In genomic region chr1:27598288-27598687, GRCh38 we compare ENCODE assay signal across 9 cellular contexts. TPM values are rescaled to one million over a fixed set of nuclear protein-coding genes. Genes with fewer than 3 reads are reported as not detected.
DNase-seq lines count a peak whose midpoint lies in the region; ATAC-seq, FAIRE-seq and TF ChIP-seq lines count a peak whose summit lies in the region.
"Had no signal": no experiment of that assay in that cellular context is flagged by ENCODE, and none has a peak within 500 bp of the region (broad histone marks: within the 10 kb centered on the region; RNA-seq: fewer than 3 reads in every experiment).

No MANE protein-coding gene starts in this region.

- H3K27ac Mint-ChIP-seq in astrocyte (ENCODE audit: unreplicated experiment), result no peak overlapping the region

- H3K4me3 Mint-ChIP-seq in astrocyte (ENCODE audit: unreplicated experiment), result peak overlapping the region; percentile 94

- H3K27me3 ChIP-seq in astrocyte (ENCODE audit: insufficient read depth, low read length), result no peaks in the 10 kb centered on the region

- H3K27ac ChIP-seq in KOPT-K1 (ENCODE audit: low read depth, low read length, poor library complexity, severe bottlenecking) (peak overlapping the region; percentile 71), astrocyte (ENCODE audit: low read depth, low read length) (no peak overlapping the region), temporal lobe (ENCODE audit: low read depth, low read length) (peak overlapping the region; percentile 78)
- H3K27ac ChIP-seq: PC-9 had no signal

- no peak for ATAC-seq in omental fat pad (ENCODE audit: low FRiP score)
- ATAC-seq in left colon, result no peak

- no peak overlapping the region for H2AFZ ChIP-seq in astrocyte (ENCODE audit: low read depth, low read length)
- H2AFZ ChIP-seq: PC-9 had no signal

- H3K4me3 ChIP-seq in astrocyte (ENCODE audit: insufficient read depth, low read depth, low read length), result no peak overlapping the region
- H3K4me3 ChIP-seq: PC-9 had no signal

- peak overlapping the region; percentile 97 for H3K4me2 ChIP-seq in astrocyte (ENCODE audit: low read length)
- H3K4me2 ChIP-seq: PC-9 had no signal

- FAIRE-seq in astrocyte (lab: Jason Lieb, UNC), result no peak

- intact Hi-C loops in left colon (cut with DNase I, micrococcal nuclease), result no loop called here

- H3K4me1 Mint-ChIP-seq in astrocyte (ENCODE audit: low read depth, unreplicated experiment), result peaks cover 22% of the 10 kb centered on the region

- H4K20me1 ChIP-seq in astrocyte (ENCODE audit: insufficient read depth, low read length), result peaks cover 95% of the 10 kb centered on the region

- peaks cover 81% of the 10 kb centered on the region for H3K4me1 ChIP-seq in astrocyte (ENCODE audit: insufficient read depth, low read length)

- H3K36me3 Mint-ChIP-seq in astrocyte (ENCODE audit: low read depth, unreplicated experiment), result no peaks in the 10 kb centered on the region

- peaks cover 98% of the 10 kb centered on the region for H3K79me2 ChIP-seq in astrocyte (ENCODE audit: insufficient read depth, low read length)

- H3K9me3 Mint-ChIP-seq in astrocyte (ENCODE audit: unreplicated experiment), result no peaks in the 10 kb centered on the region

- TF ChIP-seq CTCF in astrocyte (IDR thresholded peaks at IDR 0.05; ENCODE audit: insufficient read depth, low read depth, low read length), result no peak
- no peak for TF ChIP-seq CTCF in omental fat pad (IDR thresholded peaks at IDR 0.05)

- H3K9me3 ChIP-seq in KOPT-K1 (ENCODE audit: insufficient read depth, low read length, poor library complexity, severe bottlenecking) (no peaks in the 10 kb centered on the region), astrocyte (ENCODE audit: insufficient read depth, low read depth, low read length) (no peaks in the 10 kb centered on the region)

- H3K36me3 ChIP-seq in KOPT-K1 (ENCODE audit: insufficient read depth, low read length), result no peaks in the 10 kb centered on the region; the same call in 1 of the 2 replicates
- H3K36me3 ChIP-seq in astrocyte (ENCODE audit: insufficient read depth, low read length), result no peaks in the 10 kb centered on the region

- no peaks in the 10 kb centered on the region for H3K27me3 Mint-ChIP-seq in astrocyte (ENCODE audit: low read depth, unreplicated experiment)

- H3K9ac ChIP-seq in astrocyte (ENCODE audit: low read length), result peak overlapping the region; percentile 20

- DNase-seq in astrocyte (ENCODE audit: low read depth) (no peak), iPS-NIHi11 (ENCODE audit: low spot score) (peak; percentile 61), omental fat pad (ENCODE audit: low spot score) (no peak), left colon (no peak), GM19238 (ENCODE audit: insufficient read length, low spot score) (no peak), HuH-7.5 (ENCODE audit: low spot score) (no peak)
- DNase-seq: PC-9 had no signal

RNA-seq across cellular contexts. Expression of gene AHDC1, which starts 5.7 kb away (rescaled TPM):
- total RNA-seq in astrocyte (74.0 and 75.7 TPM in 2 replicates), temporal lobe (16.5 TPM), omental fat pad (10 to 100 TPM in 1 of 4 donors, 1 to 10 TPM in 3; 7.5 to 12.9 (median 8.2) TPM), left colon (10 to 100 TPM; 21.5 to 25.2 TPM)

RNA-seq across cellular contexts. Expression of gene FGR, which starts 36.7 kb away (rescaled TPM):
- 0.17 TPM in 1 of 2 replicates, not detected in the other for total RNA-seq in astrocyte
- 1.7 TPM for total RNA-seq in temporal lobe
- 100 to 1,000 TPM in 2 of 4 donors, 10 to 100 TPM in 2; 18.8 to 131 (median 77.6) TPM for total RNA-seq in omental fat pad
- total RNA-seq in left colon, result 1 to 10 TPM; 1.6 to 2.2 TPM
- total RNA-seq: PC-9 had no signal
